ENCODE assay signal across 17 cellular contexts in the genomic region with DNA sequence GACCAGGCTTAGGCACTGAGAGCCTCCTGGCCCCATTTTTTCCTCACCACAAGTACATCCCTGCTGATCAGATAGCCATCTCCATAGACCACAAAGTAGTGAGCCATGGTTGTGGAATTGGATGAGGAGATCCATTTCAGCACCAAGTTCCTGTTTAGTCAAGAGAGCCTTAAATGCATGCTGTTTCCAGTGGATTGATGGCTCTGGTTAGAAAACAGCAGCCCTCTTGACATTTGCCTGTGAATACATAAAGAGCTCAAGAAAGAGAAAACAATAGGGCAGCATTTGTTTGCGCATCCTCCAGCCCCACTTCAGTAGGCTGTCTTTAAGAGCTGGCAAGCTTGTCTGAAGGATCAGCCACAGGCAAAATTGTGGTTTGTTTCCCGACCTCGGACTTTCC.
DNase-seq lines count a peak whose midpoint lies in the region; ATAC-seq and TF ChIP-seq lines count a peak whose summit lies in the region.
"Had no signal": no experiment of that assay in that cellular context is flagged by ENCODE, and none has a peak within 500 bp of the region (broad histone marks: within the 10 kb centered on the region; RNA-seq: fewer than 3 reads in every experiment).

No MANE protein-coding gene starts in this region.

- DNase-seq in AG20443 (ENCODE audit: low spot score) (peak; percentile 70), HFFc6 (peak; percentile 67), NT2/D1 (ENCODE audit: low read depth, low spot score) (peak; percentile 80), iPS DF 4.7 (ENCODE audit: extremely low read depth, low spot score) (peak; percentile 14), tibial nerve (ENCODE audit: low spot score in 2 of 2) (no peak), coronary artery (ENCODE audit: low spot score) (no peak)
- DNase-seq: activated CD8-positive, alpha-beta memory T cell treated with anti-CD3 and anti-CD28 coated beads, Interleukin-2, amount 50 U/mL, for 48 hours; activated naive CD8-positive, alpha-beta T cell treated with anti-CD3 and anti-CD28 coated beads for 36 hours; erythroblast; NCI-H226; posterior cingulate gyrus; SIG-M5; WERI-Rb-1 had no signal

- H3K27me3 ChIP-seq in NT2/D1 (ENCODE audit: insufficient read depth, insufficient read length) = no peaks in the 10 kb centered on the region
- H3K27me3 ChIP-seq in tibial nerve = no peaks in the 10 kb centered on the region

- no peak for TF ChIP-seq POLR2A in tibial nerve (IDR thresholded peaks at IDR 0.05)

- H3K27me3 Mint-ChIP-seq in HFFc6 (ENCODE audit: insufficient read depth) = no peaks in the 10 kb centered on the region
- H3K27me3 Mint-ChIP-seq: activated naive CD8-positive, alpha-beta T cell treated with anti-CD3 and anti-CD28 coated beads for 36 hours; memory B cell had no signal

- no peak overlapping the region for H3K4me3 Mint-ChIP-seq in HFFc6
- H3K4me3 Mint-ChIP-seq: activated naive CD8-positive, alpha-beta T cell treated with anti-CD3 and anti-CD28 coated beads for 36 hours; memory B cell had no signal

- H3K36me3 ChIP-seq in NT2/D1 (ENCODE audit: insufficient read depth, insufficient read length, low read length) = no peaks in the 10 kb centered on the region
- no peaks in the 10 kb centered on the region for H3K36me3 ChIP-seq in tibial nerve
- H3K36me3 ChIP-seq: WERI-Rb-1 had no signal

- whole genome bisulfite sequencing in tibial nerve, 2 donors = 21 to 24% methylated on average over 3 of the region's 3 CpGs

- TF ChIP-seq CTCF in HFFc6 (IDR thresholded peaks at IDR 0.05) (no peak), tibial nerve (IDR thresholded peaks at IDR 0.05) (no peak), coronary artery (IDR thresholded peaks at IDR 0.05) (no peak)

- H3K4me3 ChIP-seq in NT2/D1 (ENCODE audit: insufficient read length, low read depth) (no peak overlapping the region), tibial nerve (no peak overlapping the region), coronary artery (no peak overlapping the region)
- H3K4me3 ChIP-seq: K562 had no signal

- peaks cover 3% of the 10 kb centered on the region for H3K4me1 ChIP-seq in NT2/D1 (ENCODE audit: insufficient read depth, insufficient read length)
- H3K4me1 ChIP-seq in tibial nerve = no peaks in the 10 kb centered on the region

- no peak for ATAC-seq in GM19463 (IDR thresholded peaks at IDR 0.05; ENCODE audit: unreplicated experiment)
- no peak for ATAC-seq in HG03354 (IDR thresholded peaks at IDR 0.05; ENCODE audit: poor library complexity, severe bottlenecking, unreplicated experiment)
- ATAC-seq: K562 had no signal

- H3K27ac Mint-ChIP-seq in HFFc6 = no peak overlapping the region; the same call in 1 of the 2 replicates
- H3K27ac Mint-ChIP-seq: activated naive CD8-positive, alpha-beta T cell treated with anti-CD3 and anti-CD28 coated beads for 36 hours; memory B cell had no signal

- H3K4me1 Mint-ChIP-seq in HFFc6 (ENCODE audit: low read depth) = no peaks in the 10 kb centered on the region; the same call in 1 of the 2 replicates
- H3K4me1 Mint-ChIP-seq: activated naive CD8-positive, alpha-beta T cell treated with anti-CD3 and anti-CD28 coated beads for 36 hours; memory B cell had no signal

- H3K9me3 ChIP-seq in NT2/D1 (ENCODE audit: insufficient read depth, low read length) = no peaks in the 10 kb centered on the region
- H3K9me3 ChIP-seq in tibial nerve = no peaks in the 10 kb centered on the region

- TF ChIP-seq EP300 in tibial nerve (IDR thresholded peaks at IDR 0.05) = no peak

- no peak overlapping the region for H3K9ac ChIP-seq in NT2/D1 (ENCODE audit: insufficient read length, low read depth)

- H3K36me3 Mint-ChIP-seq in HFFc6 (ENCODE audit: low read depth) = no peaks in the 10 kb centered on the region
- H3K36me3 Mint-ChIP-seq: activated naive CD8-positive, alpha-beta T cell treated with anti-CD3 and anti-CD28 coated beads for 36 hours; memory B cell had no signal

- no peaks in the 10 kb centered on the region; the same call in 1 of the 2 replicates for H3K9me3 Mint-ChIP-seq in HFFc6
- H3K9me3 Mint-ChIP-seq: activated naive CD8-positive, alpha-beta T cell treated with anti-CD3 and anti-CD28 coated beads for 36 hours; memory B cell had no signal

- no peak overlapping the region for H3K27ac ChIP-seq in tibial nerve
- no peak overlapping the region for H3K27ac ChIP-seq in coronary artery
- H3K27ac ChIP-seq: WERI-Rb-1 had no signal

Comparison
In these comparisons a context has a peak if more than half of its experiments do, and no peak if none do; other contexts are left out.
1. DNase-seq: peak in AG20443 (single experiment), HFFc6 (single experiment), NT2/D1 (single experiment) and iPS DF 4.7 (single experiment); none in tibial nerve (0 of 2) and coronary artery (single experiment).